Comparison of ENCODE assay signal across 10 cellular contexts in genomic region chr19:16067205-16067938, GRCh38. TPM values are rescaled to one million over a fixed set of nuclear protein-coding genes. Genes with fewer than 3 reads are reported as not detected.
A peak's percentile ranks its signal among the peaks of the same experiment; 100 is the strongest.
DNase-seq lines count a peak whose midpoint lies in the region; ATAC-seq and FAIRE-seq lines count a peak whose summit lies in the region.
"Had no signal": no experiment of that assay in that cellular context is flagged by ENCODE, and none has a peak within 500 bp of the region (broad histone marks: within the 10 kb centered on the region; RNA-seq: fewer than 3 reads in every experiment).

No MANE protein-coding gene starts in this region.

- FAIRE-seq in frontal cortex (lab: Jason Lieb, UNC), result no peak
- FAIRE-seq: RCC 7860 had no signal

- peak overlapping the region; percentile 61 for H3K9ac ChIP-seq in skeletal muscle satellite cell (ENCODE audit: low read depth, low read length)

- H3K4me2 ChIP-seq in skeletal muscle satellite cell (ENCODE audit: low read length), result peak overlapping the region; percentile 80

- no peaks in the 10 kb centered on the region for H3K27me3 ChIP-seq in skeletal muscle satellite cell (ENCODE audit: control insufficient read depth, insufficient read depth, low read length)

- peak overlapping the region; percentile 69 for H3K4me3 ChIP-seq in skeletal muscle satellite cell (ENCODE audit: low read length)

- DNase-seq in GM03348 (ENCODE audit: low spot score) (peak; percentile 92), UCSD-AML1 (lab: John Stamatoyannopoulos, UW; ENCODE audit: unreplicated experiment) (peak; percentile 39), frontal cortex (ENCODE audit: low spot score in 2 of 2) (peak; percentile 42 to 61), SW 1271 (lab: John Stamatoyannopoulos, UW) (no peak), SHP77 (lab: John Stamatoyannopoulos, UW) (no peak)
- no peak for DNase-seq in activated CD4-positive, alpha-beta T cell treated with anti-CD3 and anti-CD28 coated beads, Interleukin-2, amount 50 U/mL, for 1 hour

- ATAC-seq in GM18907 (IDR thresholded peaks at IDR 0.05; ENCODE audit: unreplicated experiment), result no peak
- ATAC-seq: activated naive CD8-positive, alpha-beta T cell treated with anti-CD3 and anti-CD28 coated beads, Interleukin-2, amount 50 U/mL, for 24 hours had no signal

- no peaks in the 10 kb centered on the region for H3K9me3 ChIP-seq in skeletal muscle satellite cell (replicated peaks; ENCODE audit: low read length)

- peaks cover 59% of the 10 kb centered on the region for H3K4me1 ChIP-seq in skeletal muscle satellite cell (ENCODE audit: control insufficient read depth, insufficient read depth, low read length)

- peaks cover 9% of the 10 kb centered on the region for H3K36me3 ChIP-seq in skeletal muscle satellite cell (ENCODE audit: insufficient read depth, low read length)

RNA-seq across cellular contexts. Expression of gene TPM4, which starts 8.9 kb away (rescaled TPM):
- 86.0 TPM for total RNA-seq in frontal cortex
- 950 and 979 TPM in 2 replicates for total RNA-seq in skeletal muscle satellite cell (2012; rRNA removed)

RNA-seq across cellular contexts. Expression of gene RAB8A, which starts 44.3 kb away (rescaled TPM):
- total RNA-seq in frontal cortex, result 45.2 TPM
- total RNA-seq in skeletal muscle satellite cell (2012; rRNA removed), result 69.0 and 80.6 TPM in 2 replicates

Comparison
In these comparisons a context has a peak if more than half of its experiments do, and no peak if none do; other contexts are left out.
1. DNase-seq: peak in GM03348 (single experiment), UCSD-AML1 (single experiment) and frontal cortex (2 of 2); none in activated CD4-positive, alpha-beta T cell treated with anti-CD3 and anti-CD28 coated beads, Interleukin-2, amount 50 U/mL, for 1 hour (single experiment), SW 1271 (0 of 2) and SHP77 (0 of 2).